10 cellular contexts compared by ENCODE assay signal in the genomic region with DNA sequence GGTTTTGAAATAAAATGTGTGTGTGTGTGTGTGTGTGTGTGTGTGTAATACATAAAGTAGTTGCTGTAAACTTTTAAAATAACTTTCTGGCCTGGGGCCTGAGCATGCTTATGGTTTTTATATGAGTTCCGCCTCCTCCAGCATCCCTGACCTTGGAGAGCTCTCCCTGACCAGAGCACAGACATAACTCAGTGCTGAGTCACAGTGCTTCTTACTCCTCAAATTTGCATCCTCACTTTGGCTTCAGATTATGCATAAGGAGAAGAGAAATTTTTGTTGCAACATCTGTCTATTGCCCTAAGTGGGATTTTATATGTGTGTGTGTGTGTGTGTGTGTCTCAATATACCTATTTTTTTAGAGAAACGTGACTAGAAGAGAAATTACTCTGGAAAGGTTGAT.
A peak's percentile ranks its signal among the peaks of the same experiment; 100 is the strongest.
DNase-seq lines count a peak whose midpoint lies in the region; ATAC-seq, FAIRE-seq and TF ChIP-seq lines count a peak whose summit lies in the region.
"Had no signal": no experiment of that assay in that cellular context is flagged by ENCODE, and none has a peak within 500 bp of the region (broad histone marks: within the 10 kb centered on the region; RNA-seq: fewer than 3 reads in every experiment).

No MANE protein-coding gene starts in this region.

- no peak for FAIRE-seq in kidney (lab: Jason Lieb, UNC)

- DNase-seq in LNCaP clone FGC (ENCODE audit: low read depth) = peak; percentile 6
- DNase-seq in adrenal gland = peak in 6 of 7 donors; percentile 9 to 65 (median 30)
- no peak for DNase-seq in left ventricle myocardium superior
- no peak for DNase-seq in sciatic nerve (ENCODE audit: low spot score)
- no peak for DNase-seq in DMS153 (lab: John Stamatoyannopoulos, UW)
- DNase-seq in kidney = no peak
- DNase-seq: activated CD4-positive, alpha-beta T cell treated with anti-CD3 and anti-CD28 coated beads, Interleukin-2, amount 10 ng/mL, durations not matched to agents 24 days and 14 days; stimulated activated CD4-positive, alpha-beta T cell treated with anti-CD3 and anti-CD28 coated beads, Interleukin-4, amount 100 ng/mL, for 1 hour had no signal

- no peak for TF ChIP-seq POLR2A in adrenal gland (IDR thresholded peaks at IDR 0.05)

- H3K9ac ChIP-seq in kidney (ENCODE audit: low read length in 2 of 2) = no peak overlapping the region

- ATAC-seq in left ventricle myocardium superior = peak; percentile 84
- ATAC-seq in sciatic nerve = peak; percentile 82
- ATAC-seq in HG03354 (IDR thresholded peaks at IDR 0.05; ENCODE audit: poor library complexity, severe bottlenecking, unreplicated experiment) = no peak
- no peak for ATAC-seq in HG03571 (IDR thresholded peaks at IDR 0.05; ENCODE audit: unreplicated experiment)

- H3K27ac ChIP-seq in adrenal gland (peak overlapping the region in 2 of 5 donors; percentile 20 to 23), kidney (ENCODE audit: low read depth in 2 of 2, low read length in 2 of 2) (no peak overlapping the region)

- H3K36me3 ChIP-seq in adrenal gland (replicated peaks in 1 of 2) (no peaks in the 10 kb centered on the region), kidney (ENCODE audit: control insufficient read depth in 1 of 2, insufficient read depth in 2 of 2, low read length in 2 of 2) (no peaks in the 10 kb centered on the region)

- H3K27me3 ChIP-seq in adrenal gland = no peaks in the 10 kb centered on the region

- H3K9me3 ChIP-seq in adrenal gland (replicated peaks in 1 of 3) = no peaks in the 10 kb centered on the region
- H3K9me3 ChIP-seq in kidney (ENCODE audit: control insufficient read depth in 1 of 2, low read length in 2 of 2) = no peaks in the 10 kb centered on the region

- no peak for TF ChIP-seq CTCF in LNCaP clone FGC (IDR thresholded peaks at IDR 0.05; ENCODE audit: control insufficient read depth, extremely low read depth, insufficient read depth)
- no peak for TF ChIP-seq CTCF in adrenal gland (IDR thresholded peaks at IDR 0.05)
- TF ChIP-seq CTCF in kidney (IDR thresholded peaks at IDR 0.05; ENCODE audit: borderline replicate concordance, extremely low read depth, insufficient read depth) = no peak

- peaks cover 0 to 8% of the 10 kb centered on the region in 2 donors for H3K4me1 ChIP-seq in adrenal gland (replicated peaks in 1 of 2)
- no peaks in the 10 kb centered on the region for H3K4me1 ChIP-seq in kidney (ENCODE audit: control insufficient read depth in 1 of 2, insufficient read depth in 1 of 2, low read depth in 1 of 2, low read length in 2 of 2)

- intact Hi-C loops in adrenal gland (cut with DNase I) = no loop called here
- intact Hi-C loops in left ventricle myocardium superior (cut with micrococcal nuclease) = no loop called here
- intact Hi-C loops in sciatic nerve (cut with DNase I) = no loop called here
- intact Hi-C loops in kidney (cut with DNase I) = no loop called here

- no peak overlapping the region for H3K4me3 ChIP-seq in LNCaP clone FGC (ENCODE audit: low read depth, low read length)
- H3K4me3 ChIP-seq in adrenal gland = no peak overlapping the region
- H3K4me3 ChIP-seq in kidney (ENCODE audit: low read length in 2 of 2) = no peak overlapping the region

- WGBS in adrenal gland, 4 donors = 27 to 48% (median 28%) methylated on average over 2 of the region's 2 CpGs

Comparison
In these comparisons a context has a peak if more than half of its experiments do, and no peak if none do; other contexts are left out.
1. DNase-seq: peak in LNCaP clone FGC (single experiment) and adrenal gland (6 of 7); none in left ventricle myocardium superior (single experiment), sciatic nerve (single experiment), DMS153 (single experiment) and kidney (single experiment).
2. ATAC-seq: peak in left ventricle myocardium superior (single experiment) and sciatic nerve (single experiment); none in HG03354 (single experiment) and HG03571 (single experiment).